In genomic region chr14:99244299-99244959, GRCh38 we compare ENCODE assay signal across 1 cellular context.
TF ChIP-seq lines count a peak whose summit lies in the region.

No MANE protein-coding gene starts in this region.

TF ChIP-seq in SK-N-SH treated with all-trans-retinoic acid at 6 μM for 48 hours, 23 proteins besides CTCF, POLR2A, EP300 and RAD21 (continued from another document):
- no peak for TF ChIP-seq TSHZ2 (CRISPR knock-in tag; IDR thresholded peaks at IDR 0.05)
